In the genomic region with DNA sequence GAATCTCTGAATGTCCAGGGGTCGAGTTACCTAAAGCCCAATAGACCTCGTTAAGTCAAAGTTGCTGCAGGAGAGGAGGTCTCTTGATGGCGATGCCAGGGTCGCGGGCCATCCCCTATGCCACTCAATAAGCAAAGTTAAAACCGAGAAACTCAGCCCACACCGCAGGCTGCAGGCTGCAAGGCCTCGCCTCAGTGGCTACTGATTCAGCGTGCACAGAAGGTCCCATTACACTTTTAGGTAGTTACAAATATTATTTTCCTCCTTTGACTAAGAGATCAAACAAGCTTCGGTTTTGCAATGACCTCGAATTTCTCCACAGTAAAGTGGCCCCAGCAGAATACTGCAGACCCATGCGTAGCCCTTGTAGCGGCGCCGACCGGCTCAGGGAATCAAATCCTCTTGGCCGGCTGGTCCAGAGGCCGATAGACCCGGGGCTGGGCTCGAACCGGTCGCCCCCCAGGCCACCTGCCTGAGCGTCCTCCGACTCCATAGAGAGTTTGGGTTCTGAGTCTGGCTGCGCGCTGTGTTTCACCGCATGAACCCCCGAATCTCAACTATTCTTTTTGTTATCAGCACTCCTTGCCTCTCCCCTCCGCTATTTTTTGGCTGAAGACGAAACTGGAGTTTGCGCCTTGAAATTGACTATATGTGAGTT, we compare ENCODE assay signal across 9 cellular contexts. TPM values are rescaled to one million over a fixed set of nuclear protein-coding genes. Genes with fewer than 3 reads are reported as not detected.
DNase-seq lines count a peak whose midpoint lies in the region; ATAC-seq, FAIRE-seq and TF ChIP-seq lines count a peak whose summit lies in the region.
"Had no signal": no experiment of that assay in that cellular context is flagged by ENCODE, and none has a peak within 500 bp of the region (broad histone marks: within the 10 kb centered on the region; RNA-seq: fewer than 3 reads in every experiment).

No MANE protein-coding gene starts in this region.

- intact Hi-C loops in CD4-positive, alpha-beta memory T cell (cut with micrococcal nuclease), result no loop called here
- intact Hi-C loops in activated B cell treated with CpG ODN at 0.5 μM for 24 hours (cut with micrococcal nuclease), result no loop called here

- H3K27ac ChIP-seq in CD4-positive, alpha-beta memory T cell (ENCODE audit: low read depth, low read length), result no peak overlapping the region
- no peak overlapping the region for H3K27ac ChIP-seq in iPS-20b (ENCODE audit: low read length)

- DNase-seq in CD4-positive, alpha-beta memory T cell, result no peak
- DNase-seq in GM19239 (ENCODE audit: insufficient read length, low spot score), result peak; percentile 32
- no peak for DNase-seq in activated B cell treated with CpG ODN at 0.5 μM for 24 hours
- DNase-seq in GM10266 (ENCODE audit: extremely low spot score), result no peak
- DNase-seq in NCI-H1105 (lab: John Stamatoyannopoulos, UW), result no peak
- DNase-seq: stimulated activated CD4-positive, alpha-beta T cell treated with anti-CD3 and anti-CD28 coated beads, Interleukin-15, amount 100 ng/mL, for 24 hours had no signal

- POLR2A ChIA-PET in CD4-positive, alpha-beta memory T cell (lab: Charles Lee; ENCODE audit: partially characterized antibody), result no interaction called here
- POLR2A ChIA-PET in activated B cell treated with CpG ODN at 0.5 μM for 24 hours (lab: Charles Lee), result interaction anchor here (0.7 kb wide), 1 partner anchor 21 kb away, joined by 3 read pairs; no protein-coding TSS in a partner anchor

- peaks cover 10% of the 10 kb centered on the region for H3K27me3 ChIP-seq in CD4-positive, alpha-beta memory T cell (ENCODE audit: insufficient read depth, low read length)
- peaks cover 72% of the 10 kb centered on the region for H3K27me3 ChIP-seq in iPS-20b (ENCODE audit: insufficient read depth, low read length)

- H3K36me3 Mint-ChIP-seq in CD4-positive, alpha-beta memory T cell, result peaks cover 0 to 12% of the 10 kb centered on the region in 2 donors
- peaks cover 7% of the 10 kb centered on the region for H3K36me3 Mint-ChIP-seq in activated B cell treated with CpG ODN at 0.5 μM for 24 hours (ENCODE audit: low read depth)

- H3K4me3 Mint-ChIP-seq in CD4-positive, alpha-beta memory T cell, result peak overlapping the region; percentile 80 to 90 (median 84)
- H3K4me3 Mint-ChIP-seq in activated B cell treated with CpG ODN at 0.5 μM for 24 hours, result peak overlapping the region; percentile 78

- FAIRE-seq in GM19239 (lab: Jason Lieb, UNC), result no peak

- peak overlapping the region; percentile 51; the same call in 1 of the 2 replicates for H3K9ac ChIP-seq in iPS-20b (ENCODE audit: low read depth, low read length)

- peaks cover 17 to 24% of the 10 kb centered on the region in 2 donors for H3K27me3 Mint-ChIP-seq in CD4-positive, alpha-beta memory T cell
- H3K27me3 Mint-ChIP-seq in activated B cell treated with CpG ODN at 0.5 μM for 24 hours, result peaks cover 29% of the 10 kb centered on the region

- no peaks in the 10 kb centered on the region for H3K36me3 ChIP-seq in CD4-positive, alpha-beta memory T cell (ENCODE audit: insufficient read depth, low read length)
- no peaks in the 10 kb centered on the region for H3K36me3 ChIP-seq in iPS-20b (ENCODE audit: insufficient read depth, low read depth, low read length)

- no peak overlapping the region for H3K4me3 ChIP-seq in CD4-positive, alpha-beta memory T cell (ENCODE audit: low read length in 2 of 2)
- peak overlapping the region; percentile 72 for H3K4me3 ChIP-seq in iPS-20b (ENCODE audit: low read length)

- CTCF ChIA-PET in CD4-positive, alpha-beta memory T cell (lab: Charles Lee; ENCODE audit: partially characterized antibody), result no interaction called here
- CTCF ChIA-PET in activated B cell treated with CpG ODN at 0.5 μM for 24 hours (lab: Charles Lee), result no interaction called here

- TF ChIP-seq CTCF in activated B cell treated with CpG ODN at 0.5 μM for 24 hours (IDR thresholded peaks at IDR 0.05) (no peak), GM10266 (IDR thresholded peaks at IDR 0.05; ENCODE audit: control insufficient read depth, insufficient read depth, low read depth, missing control alignments) (no peak)

- peaks cover 0 to 3% (median 0%) of the 10 kb centered on the region in 8 donors for H3K9me3 Mint-ChIP-seq in CD4-positive, alpha-beta memory T cell
- H3K9me3 Mint-ChIP-seq in activated B cell treated with CpG ODN at 0.5 μM for 24 hours, result no peaks in the 10 kb centered on the region

- peak; percentile 31 for ATAC-seq in activated B cell treated with CpG ODN at 0.5 μM for 24 hours (ENCODE audit: low read depth)
- ATAC-seq in HG03457 (IDR thresholded peaks at IDR 0.05; ENCODE audit: unreplicated experiment), result no peak
- no peak for ATAC-seq in GM21737 (IDR thresholded peaks at IDR 0.05; ENCODE audit: unreplicated experiment)

- peaks cover 3 to 25% (median 12%) of the 10 kb centered on the region in 4 donors for H3K4me1 Mint-ChIP-seq in CD4-positive, alpha-beta memory T cell
- H3K4me1 Mint-ChIP-seq in activated B cell treated with CpG ODN at 0.5 μM for 24 hours, result peaks cover 14% of the 10 kb centered on the region

- H3K4me1 ChIP-seq in CD4-positive, alpha-beta memory T cell (ENCODE audit: insufficient read depth, low read length), result peaks cover 13% of the 10 kb centered on the region
- H3K4me1 ChIP-seq in iPS-20b (ENCODE audit: insufficient read depth, low read length), result peaks cover 9% of the 10 kb centered on the region; the same call in 1 of the 2 replicates

- no peak overlapping the region for H3K27ac Mint-ChIP-seq in CD4-positive, alpha-beta memory T cell
- H3K27ac Mint-ChIP-seq in activated B cell treated with CpG ODN at 0.5 μM for 24 hours, result no peak overlapping the region

- no peaks in the 10 kb centered on the region for H3K9me3 ChIP-seq in CD4-positive, alpha-beta memory T cell (ENCODE audit: control insufficient read depth in 1 of 2, low read length in 2 of 2)
- no peaks in the 10 kb centered on the region for H3K9me3 ChIP-seq in iPS-20b (ENCODE audit: insufficient read depth, low read depth, low read length)

RNA-seq across cellular contexts. Expression of a gene that starts 2.3 kb away (rescaled TPM):
- not detected for total RNA-seq in CD4-positive, alpha-beta memory T cell
- under 1 TPM; 0.48 TPM for polyA plus RNA-seq in CD4-positive, alpha-beta memory T cell
- not detected in 2 replicates for total RNA-seq in activated B cell treated with CpG ODN at 0.5 μM for 24 hours
